8 cellular contexts compared by ENCODE assay signal in the genomic region with DNA sequence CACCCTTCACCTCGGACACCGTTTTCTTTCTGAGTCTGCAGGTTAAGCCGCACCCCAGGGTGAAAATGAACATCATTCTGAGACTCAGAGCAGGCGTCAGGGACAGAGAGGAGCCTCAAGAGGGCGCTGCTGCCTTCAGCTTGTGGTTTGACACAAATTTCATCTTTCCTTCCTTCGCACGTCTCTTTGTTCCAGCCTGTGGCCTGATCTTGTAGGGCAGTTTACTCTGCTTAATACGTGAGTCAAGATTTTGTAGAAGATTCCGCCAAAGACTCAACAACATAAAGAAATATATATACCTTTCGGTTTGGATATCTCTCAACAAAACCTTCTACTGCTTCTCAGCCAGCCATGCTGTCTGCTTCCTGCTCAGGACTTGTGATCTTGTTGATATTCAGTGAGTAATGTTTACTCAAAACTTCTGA.
DNase-seq lines count a peak whose midpoint lies in the region; ATAC-seq and TF ChIP-seq lines count a peak whose summit lies in the region.

No MANE protein-coding gene starts in this region.

- 39 to 45% methylated on average over 10 of the region's 10 CpGs for WGBS in gastroesophageal sphincter (ENCODE audit: low coverage in 1 of 2), 2 donors

- no peaks in the 10 kb centered on the region for H3K4me1 ChIP-seq in gastroesophageal sphincter

- no peaks in the 10 kb centered on the region for H3K9me3 ChIP-seq in gastroesophageal sphincter

- DNase-seq in NCI-H2171 treated with DMSO at 0.1 percent for 48 hours (lab: John Stamatoyannopoulos, UW), result peak; percentile 29
- DNase-seq in NCI-H2171 (lab: John Stamatoyannopoulos, UW), result no peak
- peak; percentile 59 to 60 for DNase-seq in activated CD4-positive, alpha-beta T cell treated with anti-CD3 and anti-CD28 coated beads for 24 hours (ENCODE audit: low read depth in 2 of 2)
- DNase-seq in dermis blood vessel endothelial cell, result peak; percentile 10
- peak; percentile 73 for DNase-seq in stimulated activated CD4-positive, alpha-beta T cell treated with anti-CD3 and anti-CD28 coated beads, Interleukin-4, amount 100 ng/mL, for 24 hours
- no peak for DNase-seq in NCI-H2107 (lab: John Stamatoyannopoulos, UW)
- DNase-seq in omental fat pad (ENCODE audit: low spot score), result no peak

- no peaks in the 10 kb centered on the region for H3K36me3 ChIP-seq in gastroesophageal sphincter

- H3K27ac ChIP-seq in gastroesophageal sphincter, result no peak overlapping the region

- TF ChIP-seq CTCF in gastroesophageal sphincter (IDR thresholded peaks at IDR 0.05) (peak in 2 of 4 experiments; percentile 38 to 39), omental fat pad (IDR thresholded peaks at IDR 0.05) (no peak)

- ATAC-seq in gastroesophageal sphincter (no peak), omental fat pad (ENCODE audit: low FRiP score) (no peak)

- no peak overlapping the region for H3K4me3 ChIP-seq in gastroesophageal sphincter

- no peak for TF ChIP-seq POLR2A in gastroesophageal sphincter (IDR thresholded peaks at IDR 0.05)

- no peaks in the 10 kb centered on the region for H3K27me3 ChIP-seq in gastroesophageal sphincter

- TF ChIP-seq EP300 in gastroesophageal sphincter (IDR thresholded peaks at IDR 0.05), result no peak

Comparison
In these comparisons a context has a peak if more than half of its experiments do, and no peak if none do; other contexts are left out.
1. DNase-seq: peak in NCI-H2171 treated with DMSO at 0.1 percent for 48 hours (single experiment), activated CD4-positive, alpha-beta T cell treated with anti-CD3 and anti-CD28 coated beads for 24 hours (2 of 2), dermis blood vessel endothelial cell (single experiment) and stimulated activated CD4-positive, alpha-beta T cell treated with anti-CD3 and anti-CD28 coated beads, Interleukin-4, amount 100 ng/mL, for 24 hours (single experiment); none in NCI-H2171 (single experiment), NCI-H2107 (single experiment) and omental fat pad (single experiment).